Comparison of ENCODE assay signal across 14 cellular contexts in the genomic region with DNA sequence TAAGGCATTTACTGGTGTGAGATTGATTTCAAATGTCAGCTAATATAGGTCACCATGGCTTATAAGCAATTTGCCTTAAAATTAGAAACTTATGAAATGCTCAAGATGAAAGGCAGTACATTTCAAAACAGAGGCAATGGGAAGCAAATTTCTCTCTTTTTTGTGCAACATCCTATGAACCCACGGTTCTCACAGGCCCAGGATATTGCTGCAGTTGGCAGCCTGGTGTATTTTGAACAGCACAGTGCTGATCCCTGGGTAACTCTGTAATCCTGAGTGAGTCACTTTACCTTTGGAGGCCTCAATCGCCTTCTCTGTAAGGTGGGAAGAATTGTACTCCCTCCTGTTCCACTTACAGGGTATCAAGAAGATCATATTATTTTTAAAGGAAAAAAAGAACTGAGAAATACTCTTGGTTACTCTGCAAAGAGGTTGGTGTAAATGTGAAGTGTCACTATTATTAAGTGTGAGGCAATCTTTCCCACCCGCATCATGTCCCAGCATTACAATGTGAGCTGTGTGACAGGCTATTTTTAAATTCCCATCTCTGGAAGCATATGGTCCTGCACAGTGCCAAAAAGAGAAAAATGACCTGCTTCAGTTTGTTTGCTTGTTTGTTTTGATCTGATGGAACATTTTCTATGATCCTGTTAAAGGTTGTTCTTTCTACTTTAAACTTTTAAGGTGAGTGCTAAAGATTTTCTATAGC.
DNase-seq lines count a peak whose midpoint lies in the region; TF ChIP-seq lines count a peak whose summit lies in the region.
"Had no signal": no experiment of that assay in that cellular context is flagged by ENCODE, and none has a peak within 500 bp of the region (broad histone marks: within the 10 kb centered on the region; RNA-seq: fewer than 3 reads in every experiment).

No MANE protein-coding gene starts in this region.

- H3K9me3 Mint-ChIP-seq in CD14-positive monocyte = no peaks in the 10 kb centered on the region
- H3K9me3 Mint-ChIP-seq: WTC11 had no signal

- peak; percentile 87 for DNase-seq in NCI-H1694 treated with DMSO at 0.1 percent for 48 hours (lab: John Stamatoyannopoulos, UW)
- peak; percentile 96 for DNase-seq in cerebellar cortex (ENCODE audit: low spot score)
- DNase-seq in tibial artery = no peak
- DNase-seq in DMS153 treated with DMSO at 0.1 percent for 48 hours (lab: John Stamatoyannopoulos, UW; ENCODE audit: unreplicated experiment) = no peak
- DNase-seq in CD14-positive monocyte (ENCODE audit: low spot score) = no peak
- DNase-seq in COLO829 (ENCODE audit: low spot score) = no peak
- DNase-seq: activated gamma-delta T cell, NCI-H1417, OCI-M1 had no signal

- H3F3A ChIP-seq in DOHH2 (ENCODE audit: control insufficient read depth, insufficient read depth) = peaks cover 56% of the 10 kb centered on the region

- intact Hi-C loops in tibial artery (cut with DNase I; ENCODE audit: low total_unique reads) = no loop called here
- intact Hi-C loops in CD14-positive monocyte (cut with micrococcal nuclease) = no loop called here

- H3K9me3 ChIP-seq in DOHH2 (ENCODE audit: control insufficient read depth, insufficient read depth, low read length) (no peaks in the 10 kb centered on the region), neutrophil (no peaks in the 10 kb centered on the region), tibial artery (no peaks in the 10 kb centered on the region)
- H3K9me3 ChIP-seq: vagina had no signal

- no peaks in the 10 kb centered on the region for H4K20me1 ChIP-seq in DOHH2 (ENCODE audit: control insufficient read depth, insufficient read depth, low read depth, low read length)

- peaks cover 36% of the 10 kb centered on the region for H3K79me2 ChIP-seq in DOHH2 (ENCODE audit: control insufficient read depth, low read length)

- TF ChIP-seq CTCF in DOHH2 (IDR thresholded peaks at IDR 0.05; ENCODE audit: low read depth, low read length, poor library complexity, severe bottlenecking) (no peak), neutrophil (IDR thresholded peaks at IDR 0.05) (no peak), tibial artery (IDR thresholded peaks at IDR 0.05) (no peak), CD14-positive monocyte (IDR thresholded peaks at IDR 0.05) (no peak)

- H3K4me2 ChIP-seq in DOHH2 (ENCODE audit: low read length) = peak overlapping the region; percentile 84

- H3K27ac Mint-ChIP-seq in CD14-positive monocyte = no peak overlapping the region
- H3K27ac Mint-ChIP-seq: WTC11 had no signal

- H3K4me1 ChIP-seq in DOHH2 (ENCODE audit: control insufficient read depth, low read length) (peaks cover 100% of the 10 kb centered on the region), neutrophil (ENCODE audit: control insufficient read depth in 1 of 2, insufficient read depth in 1 of 2, low read depth in 1 of 2, low read length in 1 of 2) (peaks cover 95 to 99% of the 10 kb centered on the region in 2 experiments), tibial artery (no peaks in the 10 kb centered on the region)

- peaks cover 0 to 4% (median 0%) of the 10 kb centered on the region in 3 donors for H3K27me3 Mint-ChIP-seq in CD14-positive monocyte (ENCODE audit: low read depth in 3 of 3)

- no peaks in the 10 kb centered on the region for H3K9me2 ChIP-seq in DOHH2 (replicated peaks; ENCODE audit: control insufficient read depth, low read length)

- no peaks in the 10 kb centered on the region for H3K36me3 Mint-ChIP-seq in CD14-positive monocyte
- H3K36me3 Mint-ChIP-seq: WTC11 had no signal

- peaks cover 45% of the 10 kb centered on the region for H3K4me1 Mint-ChIP-seq in CD14-positive monocyte

- H3K4me3 Mint-ChIP-seq in CD14-positive monocyte = peak overlapping the region in 1 of 2 donors; percentile 26
- H3K4me3 Mint-ChIP-seq: WTC11 had no signal

- H3K27me3 ChIP-seq in DOHH2 (ENCODE audit: control insufficient read depth, low read length) (no peaks in the 10 kb centered on the region), neutrophil (no peaks in the 10 kb centered on the region), tibial artery (peaks cover 0 to 3% of the 10 kb centered on the region in 2 donors)
- H3K27me3 ChIP-seq: dorsolateral prefrontal cortex, vagina had no signal

- peak overlapping the region; percentile 44 for H3K4me3 ChIP-seq in DOHH2 (ENCODE audit: low read length)
- H3K4me3 ChIP-seq in neutrophil (ENCODE audit: low read depth in 1 of 2, low read length in 1 of 2) = peak overlapping the region; percentile 32 to 42
- no peak overlapping the region for H3K4me3 ChIP-seq in tibial artery
- H3K4me3 ChIP-seq: dorsolateral prefrontal cortex, vagina had no signal

- H3K36me3 ChIP-seq in DOHH2 (ENCODE audit: control insufficient read depth, low read length) (peaks cover 75% of the 10 kb centered on the region), neutrophil (no peaks in the 10 kb centered on the region), tibial artery (no peaks in the 10 kb centered on the region)
- H3K36me3 ChIP-seq: vagina had no signal

- peak overlapping the region; percentile 99 for H3K27ac ChIP-seq in DOHH2 (ENCODE audit: low read depth, low read length)
- H3K27ac ChIP-seq in neutrophil = peak overlapping the region; percentile 90
- H3K27ac ChIP-seq in tibial artery = no peak overlapping the region
- H3K27ac ChIP-seq: vagina had no signal

Comparison
In these comparisons a context has a peak if more than half of its experiments do, and no peak if none do; other contexts are left out.
1. H3K27ac ChIP-seq: peak in DOHH2 (single experiment) and neutrophil (single experiment); none in tibial artery (0 of 2).
2. H3K4me3 ChIP-seq: peak in DOHH2 (single experiment) and neutrophil (2 of 2); none in tibial artery (0 of 2).
3. DNase-seq: peak in NCI-H1694 treated with DMSO at 0.1 percent for 48 hours (single experiment) and cerebellar cortex (single experiment); none in tibial artery (0 of 2), DMS153 treated with DMSO at 0.1 percent for 48 hours (single experiment), CD14-positive monocyte (single experiment) and COLO829 (single experiment).